In the genomic region with DNA sequence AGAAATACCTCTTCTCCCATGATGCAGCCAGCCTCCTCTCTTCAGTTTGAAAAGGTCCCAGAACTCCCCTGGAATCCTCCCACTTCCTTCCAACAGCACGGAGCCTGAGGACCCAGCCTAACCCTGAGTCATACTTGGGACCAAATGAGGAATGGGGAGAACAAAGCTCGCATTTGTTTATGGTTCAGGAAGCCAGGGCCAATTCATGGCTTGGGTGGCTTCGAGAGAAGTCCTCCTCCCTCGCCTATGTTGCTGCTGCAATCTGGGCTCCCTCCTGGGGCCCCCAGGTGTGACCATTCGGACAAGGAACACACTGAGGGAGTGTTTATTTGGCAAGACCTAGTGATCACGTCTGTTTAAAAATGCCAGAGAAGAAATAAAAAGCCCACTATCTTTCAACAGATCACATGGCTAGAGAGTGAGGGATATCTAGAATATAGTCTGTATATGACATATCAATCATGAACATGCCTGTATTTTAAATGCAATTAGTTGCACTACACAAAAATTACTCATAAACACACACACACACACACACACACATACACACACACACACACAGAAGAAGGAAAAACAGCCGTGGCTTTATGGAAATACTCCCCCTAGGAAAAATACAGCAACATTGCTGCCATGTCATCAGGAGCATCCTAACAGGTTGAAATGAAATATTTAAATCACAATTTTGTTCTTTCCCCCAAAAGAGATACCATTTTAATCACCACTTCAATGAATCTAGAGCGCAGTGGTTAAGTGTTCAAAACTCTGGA, we compare ENCODE assay signal across 8 cellular contexts.
A peak's percentile ranks its signal among the peaks of the same experiment; 100 is the strongest.
DNase-seq lines count a peak whose midpoint lies in the region; ATAC-seq and TF ChIP-seq lines count a peak whose summit lies in the region.

No MANE protein-coding gene starts in this region.

- no peak for DNase-seq in CD4-positive, alpha-beta T cell
- peak; percentile 38 for DNase-seq in RWPE2 (ENCODE audit: low spot score)
- DNase-seq in fibroblast of pulmonary artery (ENCODE audit: low read depth), result peak; percentile 84
- DNase-seq in nucleus accumbens (lab: John Stamatoyannopoulos, UW), result peak in 44 of 56 donors; percentile 1 to 64 (median 22)
- DNase-seq in NCI-H1694 (lab: John Stamatoyannopoulos, UW), result no peak

- no peak for TF ChIP-seq CTCF in CD4-positive, alpha-beta T cell (IDR thresholded peaks at IDR 0.05)
- no peak for TF ChIP-seq CTCF in RWPE2 (IDR thresholded peaks at IDR 0.05; ENCODE audit: poor library complexity, severe bottlenecking)
- TF ChIP-seq CTCF in fibroblast of pulmonary artery (IDR thresholded peaks at IDR 0.05; ENCODE audit: low read length, missing control alignments), result peak; percentile 13

- no peaks in the 10 kb centered on the region for H3K9me3 ChIP-seq in CD4-positive, alpha-beta T cell (ENCODE audit: control insufficient read depth, low read length)
- H3K9me3 ChIP-seq in RWPE2 (ENCODE audit: severe bottlenecking), result no peaks in the 10 kb centered on the region

- H3K4me1 Mint-ChIP-seq in CD4-positive, alpha-beta T cell (ENCODE audit: low read depth), result peaks cover 56% of the 10 kb centered on the region

- H3K4me1 ChIP-seq in RWPE2 (ENCODE audit: insufficient read depth, poor library complexity, severe bottlenecking), result peaks cover 45% of the 10 kb centered on the region

- POLR2A ChIA-PET in CD4-positive, alpha-beta T cell (lab: Charles Lee), result no interaction called here

- no peaks in the 10 kb centered on the region for H3K9me3 Mint-ChIP-seq in CD4-positive, alpha-beta T cell

- CTCF ChIA-PET in CD4-positive, alpha-beta T cell (lab: Charles Lee), result interaction anchor here (0.6 kb wide), 1 partner anchor 487 kb away, joined by 3 read pairs; no protein-coding TSS in a partner anchor

- H3K4me3 ChIP-seq in RWPE2 (ENCODE audit: severe bottlenecking) (peak overlapping the region; percentile 17), fibroblast of pulmonary artery (replicated peaks; ENCODE audit: low read depth, low read length) (peak overlapping the region; percentile 58)

- H3K27ac Mint-ChIP-seq in CD4-positive, alpha-beta T cell, result peak overlapping the region; percentile 62

- H3K4me3 Mint-ChIP-seq in CD4-positive, alpha-beta T cell, result no peak overlapping the region

- intact Hi-C loops in CD4-positive, alpha-beta T cell (cut with DNase I, micrococcal nuclease), result no loop called here

- no peak for ATAC-seq in CD4-positive, alpha-beta T cell (ENCODE audit: poor library complexity)
- ATAC-seq in RWPE2 (ENCODE audit: low read depth), result peak; percentile 79
- ATAC-seq in HG02623 (IDR thresholded peaks at IDR 0.05; ENCODE audit: unreplicated experiment), result no peak
- no peak for ATAC-seq in HG03439 (IDR thresholded peaks at IDR 0.05; ENCODE audit: unreplicated experiment)
- ATAC-seq in GM19463 (IDR thresholded peaks at IDR 0.05; ENCODE audit: unreplicated experiment), result no peak

- H3K36me3 Mint-ChIP-seq in CD4-positive, alpha-beta T cell (ENCODE audit: low read depth), result peaks cover 59% of the 10 kb centered on the region

- H3K27me3 Mint-ChIP-seq in CD4-positive, alpha-beta T cell, result no peaks in the 10 kb centered on the region

- no peaks in the 10 kb centered on the region for H3K27me3 ChIP-seq in CD4-positive, alpha-beta T cell (ENCODE audit: control insufficient read depth, insufficient read depth, low read length)
- H3K27me3 ChIP-seq in RWPE2 (ENCODE audit: insufficient read depth, poor library complexity, severe bottlenecking), result no peaks in the 10 kb centered on the region

- H3K36me3 ChIP-seq in RWPE2 (ENCODE audit: low read depth), result no peaks in the 10 kb centered on the region

- no peak overlapping the region for H3K27ac ChIP-seq in CD4-positive, alpha-beta T cell (ENCODE audit: low read depth, low read length)
- H3K27ac ChIP-seq in RWPE2 (ENCODE audit: poor library complexity, severe bottlenecking), result peak overlapping the region; percentile 83

Comparison
In these comparisons a context has a peak if more than half of its experiments do, and no peak if none do; other contexts are left out.
1. DNase-seq: peak in RWPE2 (single experiment), fibroblast of pulmonary artery (single experiment) and nucleus accumbens (44 of 56); none in CD4-positive, alpha-beta T cell (0 of 10) and NCI-H1694 (single experiment).